ENCODE assay signal across 1 cellular context in the genomic region with DNA sequence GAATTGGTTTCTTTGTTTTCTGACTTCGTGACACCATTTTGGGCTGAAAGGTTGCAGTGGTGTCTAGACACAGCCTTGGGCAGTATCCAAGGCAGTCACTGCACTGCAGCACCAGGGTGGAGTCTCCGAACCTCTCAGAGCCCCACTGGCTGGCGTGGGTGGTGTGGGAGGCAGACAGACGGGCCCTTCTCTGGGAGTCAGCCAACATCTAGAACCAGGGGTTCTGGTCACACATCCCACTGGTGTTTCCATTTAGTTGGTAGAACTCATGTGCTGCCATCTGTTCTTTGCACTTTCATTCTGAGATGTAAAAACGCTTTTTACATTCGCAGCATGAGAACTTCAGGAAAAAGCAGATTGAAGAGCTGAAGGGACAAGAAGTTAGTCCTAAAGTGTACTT.
TF ChIP-seq lines count a peak whose summit lies in the region.

No MANE protein-coding gene starts in this region.

TF ChIP-seq in GM23338, 12 proteins besides CTCF, POLR2A, EP300 and RAD21 (continued from another document):
- TF ChIP-seq, protein P1, sequence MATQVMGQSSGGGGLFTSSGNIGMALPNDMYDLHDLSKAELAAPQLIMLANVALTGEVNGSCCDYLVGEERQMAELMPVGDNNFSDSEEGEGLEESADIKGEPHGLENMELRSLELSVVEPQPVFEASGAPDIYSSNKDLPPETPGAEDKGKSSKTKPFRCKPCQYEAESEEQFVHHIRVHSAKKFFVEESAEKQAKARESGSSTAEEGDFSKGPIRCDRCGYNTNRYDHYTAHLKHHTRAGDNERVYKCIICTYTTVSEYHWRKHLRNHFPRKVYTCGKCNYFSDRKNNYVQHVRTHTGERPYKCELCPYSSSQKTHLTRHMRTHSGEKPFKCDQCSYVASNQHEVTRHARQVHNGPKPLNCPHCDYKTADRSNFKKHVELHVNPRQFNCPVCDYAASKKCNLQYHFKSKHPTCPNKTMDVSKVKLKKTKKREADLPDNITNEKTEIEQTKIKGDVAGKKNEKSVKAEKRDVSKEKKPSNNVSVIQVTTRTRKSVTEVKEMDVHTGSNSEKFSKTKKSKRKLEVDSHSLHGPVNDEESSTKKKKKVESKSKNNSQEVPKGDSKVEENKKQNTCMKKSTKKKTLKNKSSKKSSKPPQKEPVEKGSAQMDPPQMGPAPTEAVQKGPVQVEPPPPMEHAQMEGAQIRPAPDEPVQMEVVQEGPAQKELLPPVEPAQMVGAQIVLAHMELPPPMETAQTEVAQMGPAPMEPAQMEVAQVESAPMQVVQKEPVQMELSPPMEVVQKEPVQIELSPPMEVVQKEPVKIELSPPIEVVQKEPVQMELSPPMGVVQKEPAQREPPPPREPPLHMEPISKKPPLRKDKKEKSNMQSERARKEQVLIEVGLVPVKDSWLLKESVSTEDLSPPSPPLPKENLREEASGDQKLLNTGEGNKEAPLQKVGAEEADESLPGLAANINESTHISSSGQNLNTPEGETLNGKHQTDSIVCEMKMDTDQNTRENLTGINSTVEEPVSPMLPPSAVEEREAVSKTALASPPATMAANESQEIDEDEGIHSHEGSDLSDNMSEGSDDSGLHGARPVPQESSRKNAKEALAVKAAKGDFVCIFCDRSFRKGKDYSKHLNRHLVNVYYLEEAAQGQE (IDR thresholded peaks at IDR 0.05; ENCODE audit: unreplicated experiment), result no peak
- no peak for TF ChIP-seq ZNF331 (CRISPR knock-in tag; IDR thresholded peaks at IDR 0.05; ENCODE audit: low read depth)
TF ChIP-seq in GM23338: peak in this region for 0.
